Comparison of ENCODE assay signal across 1 cellular context in genomic region chr6:40285535-40285934, GRCh38.
TF ChIP-seq lines count a peak whose summit lies in the region.

No MANE protein-coding gene starts in this region.

TF ChIP-seq in H1, 55 proteins besides CTCF, POLR2A, EP300 and RAD21:
- TF ChIP-seq SP1 (IDR thresholded peaks at IDR 0.05; ENCODE audit: low read depth, low read length) (no peak), HDAC6 (IDR thresholded peaks at IDR 0.05; ENCODE audit: low read depth, low read length) (no peak), SIRT6 (IDR thresholded peaks at IDR 0.05; ENCODE audit: low read length) (no peak), NANOG (IDR thresholded peaks at IDR 0.05; ENCODE audit: insufficient read depth, low read depth, low read length, poor library complexity, severe bottlenecking) (no peak), BACH1 (IDR thresholded peaks at IDR 0.05; ENCODE audit: low read length) (no peak), KDM5A (IDR thresholded peaks at IDR 0.05; ENCODE audit: low read length) (no peak), GABPA (IDR thresholded peaks at IDR 0.05; ENCODE audit: borderline replicate concordance, insufficient read depth, low read length) (no peak), MAFK (IDR thresholded peaks at IDR 0.05; ENCODE audit: low read depth, low read length) (no peak)
- TF ChIP-seq, protein P1, sequence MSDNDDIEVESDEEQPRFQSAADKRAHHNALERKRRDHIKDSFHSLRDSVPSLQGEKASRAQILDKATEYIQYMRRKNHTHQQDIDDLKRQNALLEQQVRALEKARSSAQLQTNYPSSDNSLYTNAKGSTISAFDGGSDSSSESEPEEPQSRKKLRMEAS (IDR thresholded peaks at IDR 0.05): no peak
- TF ChIP-seq, protein P2, sequence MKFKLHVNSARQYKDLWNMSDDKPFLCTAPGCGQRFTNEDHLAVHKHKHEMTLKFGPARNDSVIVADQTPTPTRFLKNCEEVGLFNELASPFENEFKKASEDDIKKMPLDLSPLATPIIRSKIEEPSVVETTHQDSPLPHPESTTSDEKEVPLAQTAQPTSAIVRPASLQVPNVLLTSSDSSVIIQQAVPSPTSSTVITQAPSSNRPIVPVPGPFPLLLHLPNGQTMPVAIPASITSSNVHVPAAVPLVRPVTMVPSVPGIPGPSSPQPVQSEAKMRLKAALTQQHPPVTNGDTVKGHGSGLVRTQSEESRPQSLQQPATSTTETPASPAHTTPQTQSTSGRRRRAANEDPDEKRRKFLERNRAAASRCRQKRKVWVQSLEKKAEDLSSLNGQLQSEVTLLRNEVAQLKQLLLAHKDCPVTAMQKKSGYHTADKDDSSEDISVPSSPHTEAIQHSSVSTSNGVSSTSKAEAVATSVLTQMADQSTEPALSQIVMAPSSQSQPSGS (IDR thresholded peaks at IDR 0.05; ENCODE audit: low read length): no peak
